Comparison of ENCODE assay signal across 1 cellular context in the genomic region with DNA sequence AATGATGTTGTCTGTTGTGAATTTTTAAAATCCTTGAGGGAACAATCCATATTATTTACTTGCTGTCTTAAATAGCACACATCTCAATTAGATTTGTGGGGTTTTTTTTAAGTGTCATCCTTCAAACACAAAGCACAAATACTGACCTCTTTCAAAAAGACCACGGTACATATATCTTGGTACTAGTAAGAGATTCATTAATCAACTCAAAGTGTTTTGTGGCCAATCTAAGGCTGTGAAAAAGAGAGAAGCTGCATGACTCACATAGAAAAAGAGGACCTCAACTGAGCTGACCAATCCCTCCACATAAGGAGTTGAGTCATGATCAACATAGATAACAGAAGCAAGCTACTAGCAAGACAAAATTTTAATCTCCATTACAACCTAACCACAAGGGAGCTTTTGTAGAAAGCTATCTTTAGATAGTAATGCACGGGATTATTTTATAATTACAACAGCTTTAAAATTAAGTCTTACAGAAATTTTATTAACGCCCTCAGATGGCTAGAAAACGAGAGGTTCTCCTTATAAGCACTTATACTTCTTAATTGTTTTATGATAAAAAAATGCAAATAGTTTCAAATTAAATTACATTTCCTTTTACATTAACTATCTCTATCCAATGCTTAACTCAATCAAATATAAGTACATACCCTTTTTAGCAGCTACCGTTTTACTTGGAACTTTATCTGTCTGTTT.
TF ChIP-seq lines count a peak whose summit lies in the region.

No MANE protein-coding gene starts in this region.

TF ChIP-seq in K562, 482 proteins besides CTCF, POLR2A, EP300 and RAD21 (continued from another document and continues in another):
- TF ChIP-seq, protein P1, sequence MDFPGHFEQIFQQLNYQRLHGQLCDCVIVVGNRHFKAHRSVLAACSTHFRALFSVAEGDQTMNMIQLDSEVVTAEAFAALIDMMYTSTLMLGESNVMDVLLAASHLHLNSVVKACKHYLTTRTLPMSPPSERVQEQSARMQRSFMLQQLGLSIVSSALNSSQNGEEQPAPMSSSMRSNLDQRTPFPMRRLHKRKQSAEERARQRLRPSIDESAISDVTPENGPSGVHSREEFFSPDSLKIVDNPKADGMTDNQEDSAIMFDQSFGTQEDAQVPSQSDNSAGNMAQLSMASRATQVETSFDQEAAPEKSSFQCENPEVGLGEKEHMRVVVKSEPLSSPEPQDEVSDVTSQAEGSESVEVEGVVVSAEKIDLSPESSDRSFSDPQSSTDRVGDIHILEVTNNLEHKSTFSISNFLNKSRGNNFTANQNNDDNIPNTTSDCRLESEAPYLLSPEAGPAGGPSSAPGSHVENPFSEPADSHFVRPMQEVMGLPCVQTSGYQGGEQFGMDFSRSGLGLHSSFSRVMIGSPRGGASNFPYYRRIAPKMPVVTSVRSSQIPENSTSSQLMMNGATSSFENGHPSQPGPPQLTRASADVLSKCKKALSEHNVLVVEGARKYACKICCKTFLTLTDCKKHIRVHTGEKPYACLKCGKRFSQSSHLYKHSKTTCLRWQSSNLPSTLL (IDR thresholded peaks at IDR 0.05): no peak
- TF ChIP-seq, protein P2, sequence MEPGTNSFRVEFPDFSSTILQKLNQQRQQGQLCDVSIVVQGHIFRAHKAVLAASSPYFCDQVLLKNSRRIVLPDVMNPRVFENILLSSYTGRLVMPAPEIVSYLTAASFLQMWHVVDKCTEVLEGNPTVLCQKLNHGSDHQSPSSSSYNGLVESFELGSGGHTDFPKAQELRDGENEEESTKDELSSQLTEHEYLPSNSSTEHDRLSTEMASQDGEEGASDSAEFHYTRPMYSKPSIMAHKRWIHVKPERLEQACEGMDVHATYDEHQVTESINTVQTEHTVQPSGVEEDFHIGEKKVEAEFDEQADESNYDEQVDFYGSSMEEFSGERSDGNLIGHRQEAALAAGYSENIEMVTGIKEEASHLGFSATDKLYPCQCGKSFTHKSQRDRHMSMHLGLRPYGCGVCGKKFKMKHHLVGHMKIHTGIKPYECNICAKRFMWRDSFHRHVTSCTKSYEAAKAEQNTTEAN (CRISPR knock-in tag; IDR thresholded peaks at IDR 0.05): no peak
- TF ChIP-seq CCAR2 (IDR thresholded peaks at IDR 0.05; ENCODE audit: low read depth, low read length) (no peak), SREBF1 (IDR thresholded peaks at IDR 0.05; ENCODE audit: borderline replicate concordance, low read depth, low read length) (no peak), HOXB6 (CRISPR knock-in tag; IDR thresholded peaks at IDR 0.05; ENCODE audit: borderline replicate concordance) (no peak), E2F3 (CRISPR knock-in tag; IDR thresholded peaks at IDR 0.05) (no peak), HDGF (IDR thresholded peaks at IDR 0.05) (no peak), PML (IDR thresholded peaks at IDR 0.05; ENCODE audit: low read length) (no peak), ARID1B (IDR thresholded peaks at IDR 0.05) (peak; percentile 89), GTF2A2 (tag; IDR thresholded peaks at IDR 0.05) (no peak), NFE2 (IDR thresholded peaks at IDR 0.05; ENCODE audit: low read depth) (peak; percentile 86), ZNF197 (CRISPR knock-in tag; IDR thresholded peaks at IDR 0.05; ENCODE audit: low read depth) (no peak), ZKSCAN1 (IDR thresholded peaks at IDR 0.05; ENCODE audit: low read depth, low read length) (no peak), MTF1 (CRISPR knock-in tag; IDR thresholded peaks at IDR 0.05; ENCODE audit: borderline replicate concordance) (no peak), L3MBTL2 (IDR thresholded peaks at IDR 0.05) (peak; percentile 56; the same call in 1 of the 2 replicates), SMARCA4 (IDR thresholded peaks at IDR 0.05) (peak; percentile 96), BMI1 (IDR thresholded peaks at IDR 0.05; ENCODE audit: low read length) (no peak), FUS (optimal IDR thresholded peaks at IDR 0.05; ENCODE audit: low read depth, low read length) (no peak), BACH1 (tag; IDR thresholded peaks at IDR 0.05) (peak; percentile 49; the same call in 1 of the 2 replicates), GATA2 (CRISPR knock-in tag; IDR thresholded peaks at IDR 0.05) (peak; percentile 69), SOX6 (IDR thresholded peaks at IDR 0.05) (peak; percentile 70; the same call in 1 of the 2 replicates), ZNF263 (CRISPR knock-in tag; IDR thresholded peaks at IDR 0.05; ENCODE audit: borderline replicate concordance) (no peak), SMARCC2 (IDR thresholded peaks at IDR 0.05; ENCODE audit: low read depth) (peak; percentile 92), SP2 (IDR thresholded peaks at IDR 0.05; ENCODE audit: extremely low read depth, low read depth, low read length, poor library complexity, severe bottlenecking) (no peak), ZNF274 (IDR thresholded peaks at IDR 0.05; ENCODE audit: borderline replicate concordance, low read depth, low read length) (no peak), BRF1 (IDR thresholded peaks at IDR 0.05; ENCODE audit: borderline replicate concordance, extremely low read depth, insufficient read length) (no peak), ETS2 (tag; IDR thresholded peaks at IDR 0.05; ENCODE audit: borderline replicate concordance, poor library complexity, severe bottlenecking) (no peak), RBM15 (IDR thresholded peaks at IDR 0.05; ENCODE audit: insufficient read depth, low read length) (no peak), YY1 (IDR thresholded peaks at IDR 0.05; ENCODE audit: borderline replicate concordance in 1 of 3, control insufficient read depth in 1 of 3, extremely low read depth in 1 of 3, insufficient read depth in 3 of 3, insufficient read length in 1 of 3, insufficient replicate concordance in 2 of 3, low read depth in 1 of 3, low read length in 2 of 3) (no peak), KDM5B (IDR thresholded peaks at IDR 0.05; ENCODE audit: insufficient replicate concordance, low read depth, low read length) (no peak)
- TF ChIP-seq, protein P3, sequence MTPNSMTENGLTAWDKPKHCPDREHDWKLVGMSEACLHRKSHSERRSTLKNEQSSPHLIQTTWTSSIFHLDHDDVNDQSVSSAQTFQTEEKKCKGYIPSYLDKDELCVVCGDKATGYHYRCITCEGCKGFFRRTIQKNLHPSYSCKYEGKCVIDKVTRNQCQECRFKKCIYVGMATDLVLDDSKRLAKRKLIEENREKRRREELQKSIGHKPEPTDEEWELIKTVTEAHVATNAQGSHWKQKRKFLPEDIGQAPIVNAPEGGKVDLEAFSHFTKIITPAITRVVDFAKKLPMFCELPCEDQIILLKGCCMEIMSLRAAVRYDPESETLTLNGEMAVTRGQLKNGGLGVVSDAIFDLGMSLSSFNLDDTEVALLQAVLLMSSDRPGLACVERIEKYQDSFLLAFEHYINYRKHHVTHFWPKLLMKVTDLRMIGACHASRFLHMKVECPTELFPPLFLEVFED (CRISPR knock-in tag; conservative IDR thresholded peaks at IDR 0.05): no peak
- TF ChIP-seq, protein P4, sequence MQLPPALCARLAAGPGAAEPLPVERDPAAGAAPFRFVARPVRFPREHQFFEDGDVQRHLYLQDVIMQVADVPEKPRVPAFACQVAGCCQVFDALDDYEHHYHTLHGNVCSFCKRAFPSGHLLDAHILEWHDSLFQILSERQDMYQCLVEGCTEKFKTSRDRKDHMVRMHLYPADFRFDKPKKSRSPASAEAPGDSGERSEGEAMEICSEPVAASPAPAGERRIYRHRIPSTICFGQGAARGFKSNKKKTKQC (CRISPR knock-in tag; IDR thresholded peaks at IDR 0.05): no peak
- TF ChIP-seq, protein P5, sequence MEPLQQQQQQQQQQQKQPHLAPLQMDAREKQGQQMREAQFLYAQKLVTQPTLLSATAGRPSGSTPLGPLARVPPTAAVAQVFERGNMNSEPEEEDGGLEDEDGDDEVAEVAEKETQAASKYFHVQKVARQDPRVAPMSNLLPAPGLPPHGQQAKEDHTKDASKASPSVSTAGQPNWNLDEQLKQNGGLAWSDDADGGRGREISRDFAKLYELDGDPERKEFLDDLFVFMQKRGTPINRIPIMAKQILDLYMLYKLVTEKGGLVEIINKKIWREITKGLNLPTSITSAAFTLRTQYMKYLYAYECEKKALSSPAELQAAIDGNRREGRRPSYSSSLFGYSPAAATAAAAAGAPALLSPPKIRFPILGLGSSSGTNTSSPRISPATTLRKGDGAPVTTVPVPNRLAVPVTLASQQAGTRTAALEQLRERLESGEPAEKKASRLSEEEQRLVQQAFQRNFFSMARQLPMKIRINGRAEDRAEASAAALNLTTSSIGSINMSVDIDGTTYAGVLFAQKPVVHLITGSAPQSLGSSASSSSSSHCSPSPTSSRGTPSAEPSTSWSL (CRISPR knock-in tag; IDR thresholded peaks at IDR 0.05; ENCODE audit: borderline replicate concordance): no peak
- TF ChIP-seq, protein P6, sequence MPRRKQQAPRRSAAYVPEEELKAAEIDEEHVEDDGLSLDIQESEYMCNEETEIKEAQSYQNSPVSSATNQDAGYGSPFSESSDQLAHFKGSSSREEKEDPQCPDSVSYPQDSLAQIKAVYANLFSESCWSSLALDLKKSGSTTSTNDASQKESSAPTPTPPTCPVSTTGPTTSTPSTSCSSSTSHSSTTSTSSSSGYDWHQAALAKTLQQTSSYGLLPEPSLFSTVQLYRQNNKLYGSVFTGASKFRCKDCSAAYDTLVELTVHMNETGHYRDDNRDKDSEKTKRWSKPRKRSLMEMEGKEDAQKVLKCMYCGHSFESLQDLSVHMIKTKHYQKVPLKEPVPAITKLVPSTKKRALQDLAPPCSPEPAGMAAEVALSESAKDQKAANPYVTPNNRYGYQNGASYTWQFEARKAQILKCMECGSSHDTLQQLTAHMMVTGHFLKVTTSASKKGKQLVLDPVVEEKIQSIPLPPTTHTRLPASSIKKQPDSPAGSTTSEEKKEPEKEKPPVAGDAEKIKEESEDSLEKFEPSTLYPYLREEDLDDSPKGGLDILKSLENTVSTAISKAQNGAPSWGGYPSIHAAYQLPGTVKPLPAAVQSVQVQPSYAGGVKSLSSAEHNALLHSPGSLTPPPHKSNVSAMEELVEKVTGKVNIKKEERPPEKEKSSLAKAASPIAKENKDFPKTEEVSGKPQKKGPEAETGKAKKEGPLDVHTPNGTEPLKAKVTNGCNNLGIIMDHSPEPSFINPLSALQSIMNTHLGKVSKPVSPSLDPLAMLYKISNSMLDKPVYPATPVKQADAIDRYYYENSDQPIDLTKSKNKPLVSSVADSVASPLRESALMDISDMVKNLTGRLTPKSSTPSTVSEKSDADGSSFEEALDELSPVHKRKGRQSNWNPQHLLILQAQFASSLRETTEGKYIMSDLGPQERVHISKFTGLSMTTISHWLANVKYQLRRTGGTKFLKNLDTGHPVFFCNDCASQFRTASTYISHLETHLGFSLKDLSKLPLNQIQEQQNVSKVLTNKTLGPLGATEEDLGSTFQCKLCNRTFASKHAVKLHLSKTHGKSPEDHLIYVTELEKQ (CRISPR knock-in tag; IDR thresholded peaks at IDR 0.05): no peak
- TF ChIP-seq, protein P7, sequence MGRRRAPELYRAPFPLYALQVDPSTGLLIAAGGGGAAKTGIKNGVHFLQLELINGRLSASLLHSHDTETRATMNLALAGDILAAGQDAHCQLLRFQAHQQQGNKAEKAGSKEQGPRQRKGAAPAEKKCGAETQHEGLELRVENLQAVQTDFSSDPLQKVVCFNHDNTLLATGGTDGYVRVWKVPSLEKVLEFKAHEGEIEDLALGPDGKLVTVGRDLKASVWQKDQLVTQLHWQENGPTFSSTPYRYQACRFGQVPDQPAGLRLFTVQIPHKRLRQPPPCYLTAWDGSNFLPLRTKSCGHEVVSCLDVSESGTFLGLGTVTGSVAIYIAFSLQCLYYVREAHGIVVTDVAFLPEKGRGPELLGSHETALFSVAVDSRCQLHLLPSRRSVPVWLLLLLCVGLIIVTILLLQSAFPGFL (CRISPR knock-in tag; IDR thresholded peaks at IDR 0.05): no peak
- TF ChIP-seq, protein P8, sequence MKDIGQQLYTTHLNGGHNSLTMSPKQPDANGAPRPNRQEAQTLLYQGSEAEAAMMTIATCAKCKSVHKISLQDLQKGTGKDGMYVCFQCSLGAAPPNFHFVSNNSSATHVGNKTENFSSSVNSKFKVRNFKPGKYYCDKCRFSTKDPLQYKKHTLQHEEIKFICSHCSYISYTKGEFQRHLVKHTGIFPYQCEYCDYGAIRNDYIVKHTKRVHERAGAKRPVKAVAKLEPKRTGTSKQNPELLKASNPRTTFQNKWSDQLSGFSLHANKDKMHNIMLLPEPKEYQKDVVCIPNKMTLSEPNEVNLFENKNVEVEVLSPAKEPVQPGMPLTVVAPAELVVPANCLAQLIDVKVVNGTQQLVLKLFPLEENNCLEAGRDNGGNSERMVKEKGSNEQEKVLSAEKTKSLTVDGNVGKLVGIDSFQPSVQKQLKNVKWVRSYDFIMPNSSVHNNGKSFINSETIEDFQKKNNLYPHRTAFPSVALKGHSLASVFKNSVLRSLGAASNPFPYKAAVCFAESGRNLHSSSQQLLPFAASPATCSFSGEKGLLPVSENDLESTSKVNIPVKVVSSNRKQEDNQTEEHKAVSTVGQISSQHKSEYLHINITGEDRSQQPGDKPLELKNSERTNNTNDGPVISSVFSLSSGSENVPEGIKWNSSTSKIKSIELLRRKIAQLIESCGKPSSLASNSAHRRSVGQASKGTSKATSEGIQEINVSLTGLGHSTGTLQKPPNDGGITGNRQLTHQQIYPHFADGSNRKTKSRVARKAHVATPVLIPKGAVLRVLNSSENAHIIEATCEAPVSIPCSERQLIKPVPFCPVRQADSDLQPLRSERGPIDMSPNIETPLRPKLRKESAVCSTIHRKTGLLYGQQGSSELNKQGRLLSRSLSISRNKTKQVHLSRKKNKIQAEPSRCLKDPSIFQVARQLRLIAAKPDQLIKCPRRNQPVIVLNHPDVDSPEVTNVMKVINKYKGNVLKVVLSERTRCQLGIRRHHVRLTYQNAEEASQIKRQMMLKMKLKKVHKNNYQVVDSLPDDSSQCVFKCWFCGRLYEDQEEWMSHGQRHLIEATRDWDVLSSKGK (CRISPR knock-in tag; IDR thresholded peaks at IDR 0.05): no peak
- TF ChIP-seq, protein P9, sequence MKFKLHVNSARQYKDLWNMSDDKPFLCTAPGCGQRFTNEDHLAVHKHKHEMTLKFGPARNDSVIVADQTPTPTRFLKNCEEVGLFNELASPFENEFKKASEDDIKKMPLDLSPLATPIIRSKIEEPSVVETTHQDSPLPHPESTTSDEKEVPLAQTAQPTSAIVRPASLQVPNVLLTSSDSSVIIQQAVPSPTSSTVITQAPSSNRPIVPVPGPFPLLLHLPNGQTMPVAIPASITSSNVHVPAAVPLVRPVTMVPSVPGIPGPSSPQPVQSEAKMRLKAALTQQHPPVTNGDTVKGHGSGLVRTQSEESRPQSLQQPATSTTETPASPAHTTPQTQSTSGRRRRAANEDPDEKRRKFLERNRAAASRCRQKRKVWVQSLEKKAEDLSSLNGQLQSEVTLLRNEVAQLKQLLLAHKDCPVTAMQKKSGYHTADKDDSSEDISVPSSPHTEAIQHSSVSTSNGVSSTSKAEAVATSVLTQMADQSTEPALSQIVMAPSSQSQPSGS (CRISPR knock-in tag; IDR thresholded peaks at IDR 0.05): no peak
- TF ChIP-seq, protein P10, sequence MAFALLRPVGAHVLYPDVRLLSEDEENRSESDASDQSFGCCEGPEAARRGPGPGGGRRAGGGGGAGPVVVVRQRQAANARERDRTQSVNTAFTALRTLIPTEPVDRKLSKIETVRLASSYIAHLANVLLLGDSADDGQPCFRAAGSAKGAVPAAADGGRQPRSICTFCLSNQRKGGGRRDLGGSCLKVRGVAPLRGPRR (CRISPR knock-in tag; IDR thresholded peaks at IDR 0.05): no peak
